27 cellular contexts compared by ENCODE assay signal in the genomic region with DNA sequence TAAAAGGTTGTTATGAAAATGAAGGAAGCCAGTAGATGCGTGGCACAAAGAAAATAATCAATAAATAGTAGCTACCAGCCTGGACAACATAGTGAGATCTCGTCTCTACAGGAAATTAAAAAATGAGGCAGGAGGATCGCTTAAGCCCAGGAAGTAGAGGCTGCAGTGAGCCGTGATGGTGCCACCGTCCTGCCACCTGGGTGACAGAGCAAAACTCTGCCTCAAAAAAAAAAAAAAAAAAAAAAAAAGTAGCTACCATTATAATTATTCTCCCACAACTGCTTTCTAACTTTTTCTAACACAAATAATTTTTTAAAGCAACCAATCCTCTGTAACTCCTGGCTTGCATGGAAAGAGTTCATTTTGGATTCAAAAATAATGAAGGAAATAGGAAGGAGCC.
"Had no signal": no experiment of that assay in that cellular context is flagged by ENCODE, and none has a peak within 500 bp of the region (broad histone marks: within the 10 kb centered on the region; RNA-seq: fewer than 3 reads in every experiment).

No MANE protein-coding gene starts in this region.

- H3K27ac ChIP-seq: SJCRH30, SK-N-MC had no signal

- DNase-seq: activated B cell treated with CpG ODN at 0.5 μM for 24 hours; activated CD4-positive, alpha-beta memory T cell treated with anti-CD3 and anti-CD28 coated beads for 36 hours; activated CD4-positive, alpha-beta T cell treated with anti-CD3 and anti-CD28 coated beads for 4 hours; activated CD4-positive, alpha-beta T cell treated with anti-CD3 and anti-CD28 coated beads, Interleukin-2, amount 50 U/mL, for 1 hour; activated CD4-positive, CD25-positive, alpha-beta regulatory T cell treated with anti-CD3 and anti-CD28 coated beads, Interleukin-2, amount 50 U/mL, for 72 hours; activated CD8-positive, alpha-beta memory T cell treated with anti-CD3 and anti-CD28 coated beads, Interleukin-2, amount 50 U/mL, for 48 hours; activated effector memory CD4-positive, alpha-beta T cell treated with Interleukin-2 at 50 U/mL for 16 hours; activated naive CD4-positive, alpha-beta T cell treated with anti-CD3 and anti-CD28 coated beads, Interleukin-2, amount 10 ng/mL, durations not matched to agents 7 days and 5 days; activated naive CD8-positive, alpha-beta T cell treated with anti-CD3 and anti-CD28 coated beads, Interleukin-2, amount 50 U/mL, for 24 hours; activated T-cell treated with anti-CD3 and anti-CD28 coated beads, Interleukin-2, amount 50 U/mL, for 48 hours; anterior cingulate cortex; caudate nucleus; cerebellar nuclear complex; NCI-H1105; NCI-H1417 treated with DMSO at 0.1 percent for 48 hours; NCI-H1930; NCI-H2081 treated with DMSO at 0.1 percent for 48 hours; NCI-H226; NCI-H446 treated with DMSO at 0.1 percent for 48 hours; NCI-H524; NCI-H69; OCI-M1; SHP77; SJCRH30 had no signal

- H3K36me3 ChIP-seq: SJCRH30 had no signal

- H3K4me1 ChIP-seq: SJCRH30 had no signal

- H3K27me3 ChIP-seq: SJCRH30 had no signal

- H3K4me3 ChIP-seq: SJCRH30, SK-N-MC had no signal

- FAIRE-seq: bronchial epithelial cell, TTC549 had no signal

- H3K9me3 ChIP-seq: SJCRH30 had no signal
